Comparison of ENCODE assay signal across 8 cellular contexts in the genomic region with DNA sequence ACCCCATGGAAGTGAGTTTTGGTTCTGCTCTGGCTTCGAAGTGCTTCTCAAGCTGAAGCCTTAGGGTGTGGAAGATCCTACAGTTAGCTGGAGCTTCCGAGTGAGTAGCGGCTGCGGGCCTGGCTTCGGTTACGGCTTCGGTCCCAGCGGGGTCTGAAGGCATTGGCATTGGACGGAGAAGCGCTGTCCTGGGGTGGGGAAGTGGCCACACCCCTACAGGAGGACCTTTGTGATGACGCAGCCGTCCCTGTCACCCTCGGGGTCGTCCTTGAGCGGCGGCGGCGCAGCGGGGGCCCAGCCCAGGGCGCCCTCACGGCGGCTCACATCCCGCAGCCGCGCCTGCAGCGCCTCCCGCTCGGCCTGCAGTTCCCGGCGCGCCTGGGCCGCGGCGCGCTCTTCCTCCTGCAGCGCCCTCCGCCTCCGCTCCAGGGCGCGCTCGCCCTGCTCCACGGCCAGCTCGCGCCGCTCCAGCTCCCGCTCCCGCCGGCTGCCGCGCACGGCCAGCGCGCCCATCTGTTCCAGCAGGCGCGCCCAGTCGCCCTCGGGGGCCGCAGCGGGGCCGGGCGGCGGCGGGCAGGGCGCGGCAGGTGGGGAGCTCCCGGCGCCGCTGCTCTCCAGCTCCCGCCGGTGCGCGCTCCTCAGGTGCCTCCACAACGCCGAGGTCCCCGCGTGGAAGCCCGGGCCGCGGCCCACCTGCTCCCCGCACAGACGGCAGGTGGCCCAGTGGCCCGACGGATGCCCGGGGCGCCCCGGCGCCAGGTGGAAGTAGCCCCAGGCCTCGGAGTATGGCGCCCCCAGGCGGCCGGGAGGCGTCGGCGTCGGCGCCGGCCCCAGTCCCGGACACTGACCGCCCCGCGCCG. TPM values are rescaled to one million over a fixed set of nuclear protein-coding genes. Genes with fewer than 3 reads are reported as not detected.
DNase-seq lines count a peak whose midpoint lies in the region; ATAC-seq and TF ChIP-seq lines count a peak whose summit lies in the region.

No MANE protein-coding gene starts in this region.

- POLR2A ChIA-PET in activated CD4-positive, alpha-beta T cell treated with anti-CD3 and anti-CD28 coated beads, Interleukin-2, amount 10 ng/mL, durations not matched to agents 7 days and 5 days (lab: Charles Lee), result no interaction called here

- no peaks in the 10 kb centered on the region for H3K36me3 Mint-ChIP-seq in Calu3 (ENCODE audit: insufficient read depth, unreplicated experiment)
- no peaks in the 10 kb centered on the region for H3K36me3 Mint-ChIP-seq in activated CD4-positive, alpha-beta T cell treated with anti-CD3 and anti-CD28 coated beads, Interleukin-2, amount 10 ng/mL, durations not matched to agents 7 days and 5 days (ENCODE audit: low read depth)

- peak overlapping the region in 1 of 2 donors; percentile 35 for H3K9ac ChIP-seq in duodenal mucosa (ENCODE audit: low read depth in 1 of 2, low read length in 2 of 2)

- TF ChIP-seq CTCF in Calu3 (IDR thresholded peaks at IDR 0.05; ENCODE audit: unreplicated experiment) (peak; percentile 56), lower lobe of right lung (IDR thresholded peaks at IDR 0.05) (peak; percentile 67)

- H3K4me3 ChIP-seq in MG63 (no peak overlapping the region), duodenal mucosa (ENCODE audit: low read depth in 1 of 2, low read length in 2 of 2) (peak overlapping the region; percentile 31 to 56), lower lobe of right lung (peak overlapping the region; percentile 46)

- H3K27ac Mint-ChIP-seq in Calu3 (ENCODE audit: unreplicated experiment), result no peak overlapping the region
- no peak overlapping the region for H3K27ac Mint-ChIP-seq in activated CD4-positive, alpha-beta T cell treated with anti-CD3 and anti-CD28 coated beads, Interleukin-2, amount 10 ng/mL, durations not matched to agents 7 days and 5 days

- BruUV-seq in Calu3 (replicated peaks; lab: Mats Ljungman, UMichigan), result no TSS peak

- CTCF ChIA-PET in Calu3 (lab: Charles Lee), result interaction anchor here (1.4 kb wide), 1 partner anchor 9 kb away, joined by 9 read pairs; no protein-coding TSS in a partner anchor
- CTCF ChIA-PET in activated CD4-positive, alpha-beta T cell treated with anti-CD3 and anti-CD28 coated beads, Interleukin-2, amount 10 ng/mL, durations not matched to agents 7 days and 5 days (lab: Charles Lee), result interaction anchor here (0.9 to 2.3 kb wide), 12 partner anchors 11 to 416 kb away, joined by 3 to 16 read pairs (median 4); a partner anchor contains a TSS

- ATAC-seq in GM21515 (IDR thresholded peaks at IDR 0.05; ENCODE audit: unreplicated experiment) (peak; percentile 88), lower lobe of right lung (peak; percentile 87 to 91)

- H3K4me3 Mint-ChIP-seq in Calu3 (ENCODE audit: low read depth, unreplicated experiment), result peak overlapping the region; percentile 17
- peak overlapping the region; percentile 60 for H3K4me3 Mint-ChIP-seq in activated CD4-positive, alpha-beta T cell treated with anti-CD3 and anti-CD28 coated beads, Interleukin-2, amount 10 ng/mL, durations not matched to agents 7 days and 5 days

- H3K9me3 ChIP-seq in MG63, result no peaks in the 10 kb centered on the region
- H3K9me3 ChIP-seq in duodenal mucosa (ENCODE audit: control insufficient read depth in 1 of 2, low read length in 2 of 2), result no peaks in the 10 kb centered on the region
- no peaks in the 10 kb centered on the region for H3K9me3 ChIP-seq in lower lobe of right lung

- H3K4me1 ChIP-seq in duodenal mucosa (ENCODE audit: control insufficient read depth in 1 of 2, insufficient read depth in 2 of 2, low read length in 2 of 2) (no peaks in the 10 kb centered on the region), lower lobe of right lung (peaks cover 5% of the 10 kb centered on the region)

- H3K9me3 Mint-ChIP-seq in Calu3 (ENCODE audit: low read depth, unreplicated experiment), result peaks cover under 1% of the 10 kb centered on the region
- no peaks in the 10 kb centered on the region for H3K9me3 Mint-ChIP-seq in activated CD4-positive, alpha-beta T cell treated with anti-CD3 and anti-CD28 coated beads, Interleukin-2, amount 10 ng/mL, durations not matched to agents 7 days and 5 days

- H3K27ac ChIP-seq in duodenal mucosa (ENCODE audit: low read depth, low read length) (no peak overlapping the region), lower lobe of right lung (peak overlapping the region; percentile 42)

- H3K27me3 Mint-ChIP-seq in Calu3 (ENCODE audit: unreplicated experiment), result no peaks in the 10 kb centered on the region
- H3K27me3 Mint-ChIP-seq in activated CD4-positive, alpha-beta T cell treated with anti-CD3 and anti-CD28 coated beads, Interleukin-2, amount 10 ng/mL, durations not matched to agents 7 days and 5 days, result no peaks in the 10 kb centered on the region

- intact Hi-C loops in Calu3 (cut with micrococcal nuclease; ENCODE audit: unreplicated experiment) (no loop called here), lower lobe of right lung (cut with DNase I) (no loop called here)

- DNase-seq in Calu3, result peak; percentile 66
- DNase-seq in MG63, result peak; percentile 39
- DNase-seq in activated CD4-positive, alpha-beta T cell treated with anti-CD3 and anti-CD28 coated beads, Interleukin-2, amount 10 ng/mL, durations not matched to agents 7 days and 5 days, result peak; percentile 51
- DNase-seq in lower lobe of right lung, result peak; percentile 76
- DNase-seq in stimulated activated CD4-positive, alpha-beta T cell treated with anti-CD3 and anti-CD28 coated beads, TNF-alpha, amount 100 ng/mL, for 24 hours (ENCODE audit: low read depth in 3 of 3), result peak in 2 of 3 experiments; percentile 12 to 55
- no peak for DNase-seq in COLO668 (lab: John Stamatoyannopoulos, UW; ENCODE audit: unreplicated experiment)

- no peaks in the 10 kb centered on the region for H3K4me1 Mint-ChIP-seq in Calu3 (ENCODE audit: low read depth, unreplicated experiment)
- H3K4me1 Mint-ChIP-seq in activated CD4-positive, alpha-beta T cell treated with anti-CD3 and anti-CD28 coated beads, Interleukin-2, amount 10 ng/mL, durations not matched to agents 7 days and 5 days, result peaks cover 4% of the 10 kb centered on the region

- no peaks in the 10 kb centered on the region; the same call in 1 of the 2 replicates for H3K36me3 ChIP-seq in MG63
- peaks cover 0 to 15% of the 10 kb centered on the region in 2 donors for H3K36me3 ChIP-seq in duodenal mucosa (ENCODE audit: control insufficient read depth in 1 of 2, insufficient read depth in 2 of 2, low read length in 2 of 2)
- H3K36me3 ChIP-seq in lower lobe of right lung, result no peaks in the 10 kb centered on the region

- H3K27me3 ChIP-seq in MG63 (no peaks in the 10 kb centered on the region), duodenal mucosa (ENCODE audit: control insufficient read depth in 1 of 2, insufficient read depth in 2 of 2, low read length in 2 of 2) (no peaks in the 10 kb centered on the region), lower lobe of right lung (ENCODE audit: low read depth) (no peaks in the 10 kb centered on the region)

RNA-seq across cellular contexts. Expression of a gene that starts 9.9 kb away (rescaled TPM):
- total RNA-seq in Calu3 (2022) (11.0 and 12.3 TPM in 2 replicates), lower lobe of right lung (13.4 TPM)
- total RNA-seq in MG63 (2014; rRNA removed; shearing (Covaris generic); ENCODE audit: low replicate concordance), result 0.20 TPM in 1 of 2 replicates, not detected in the other
- total RNA-seq in activated CD4-positive, alpha-beta T cell treated with anti-CD3 and anti-CD28 coated beads, Interleukin-2, amount 10 ng/mL, durations not matched to agents 7 days and 5 days, result under 1 TPM; 0.47 to 0.71 TPM

RNA-seq across cellular contexts. Expression of a gene that starts 47.0 kb away (rescaled TPM):
- 29.5 and 32.3 TPM in 2 replicates for total RNA-seq in Calu3 (2022)
- 16.0 and 19.5 TPM in 2 replicates for total RNA-seq in MG63 (2014; rRNA removed; shearing (Covaris generic); ENCODE audit: low replicate concordance)
- total RNA-seq in activated CD4-positive, alpha-beta T cell treated with anti-CD3 and anti-CD28 coated beads, Interleukin-2, amount 10 ng/mL, durations not matched to agents 7 days and 5 days, result 10 to 100 TPM; 27.6 to 28.9 TPM
- total RNA-seq in lower lobe of right lung, result 20.4 TPM
